In genomic region chr17:39236981-39237441, GRCh38 we compare ENCODE assay signal across 21 cellular contexts. TPM values are rescaled to one million over a fixed set of nuclear protein-coding genes. Genes with fewer than 3 reads are reported as not detected.
A peak's percentile ranks its signal among the peaks of the same experiment; 100 is the strongest.
DNase-seq lines count a peak whose midpoint lies in the region; TF ChIP-seq lines count a peak whose summit lies in the region.
"Had no signal": no experiment of that assay in that cellular context is flagged by ENCODE, and none has a peak within 500 bp of the region (broad histone marks: within the 10 kb centered on the region; RNA-seq: fewer than 3 reads in every experiment).

No MANE protein-coding gene starts in this region.

- H3K4me3 Mint-ChIP-seq in nephron progenitor cell (no peak overlapping the region), mesothelial cell of epicardium (no peak overlapping the region)

- peaks cover 20% of the 10 kb centered on the region for H3K27me3 Mint-ChIP-seq in nephron progenitor cell (ENCODE audit: low read depth, poor library complexity)
- H3K27me3 Mint-ChIP-seq in mesothelial cell of epicardium (ENCODE audit: low read depth), result peaks cover 27% of the 10 kb centered on the region

- H3K27ac Mint-ChIP-seq in nephron progenitor cell, result no peak overlapping the region
- H3K27ac Mint-ChIP-seq in mesothelial cell of epicardium, result no peak overlapping the region

- peak; percentile 17 for DNase-seq in NCI-H748 (lab: John Stamatoyannopoulos, UW; ENCODE audit: unreplicated experiment)
- no peak for DNase-seq in NCI-H748 treated with DMSO at 0.1 percent for 48 hours (lab: John Stamatoyannopoulos, UW)
- DNase-seq in NCI-H1092 treated with DMSO at 0.1 percent for 48 hours (lab: John Stamatoyannopoulos, UW), result peak; percentile 35
- DNase-seq in RWPE1 (ENCODE audit: low spot score), result no peak
- DNase-seq in posterior vena cava (ENCODE audit: low spot score), result peak; percentile 69
- no peak for DNase-seq in Ammon's horn (ENCODE audit: low spot score)
- no peak for DNase-seq in nephron progenitor cell
- DNase-seq in mesothelial cell of epicardium (ENCODE audit: low spot score in 2 of 2, unreplicated experiment in 2 of 2), result no peak
- DNase-seq: ACHN; activated CD4-positive, alpha-beta T cell treated with anti-CD3 and anti-CD28 coated beads, Interleukin-2, amount 50 U/mL, for 4 hours; activated naive CD4-positive, alpha-beta T cell treated with anti-CD3 and anti-CD28 coated beads, Interleukin-2, amount 50 U/mL, for 16 hours; GF-D8; lower lobe of right lung; NCI-H1930; stimulated activated CD4-positive, alpha-beta T cell treated with anti-CD3 and anti-CD28 coated beads, Interleukin-2, amount 100 ng/mL, for 48 hours; stomach; T-cell; upper lobe of left lung had no signal

- CTCF ChIA-PET in RWPE1 (lab: Yijun Ruan, JAX), result interaction anchor here (1.2 to 3.3 kb wide), 2 partner anchors 13 to 30 kb away, joined by 6 to 26 read pairs; no protein-coding TSS in a partner anchor

- POLR2A ChIA-PET in RWPE1 (lab: Yijun Ruan, JAX; ENCODE audit: low non-redundant PET), result interaction anchor here (1.0 kb wide), 1 partner anchor 14 kb away, joined by 4 read pairs; no protein-coding TSS in a partner anchor

- peak overlapping the region; percentile 22 for H3K27ac ChIP-seq in RWPE1
- H3K27ac ChIP-seq: ascending aorta, heart left ventricle, lower lobe of right lung, parathyroid adenoma, stomach, upper lobe of left lung had no signal

- TF ChIP-seq CTCF in RWPE1 (conservative IDR thresholded peaks at IDR 0.05; ENCODE audit: low read depth), result no peak
- TF ChIP-seq CTCF in nephron progenitor cell (IDR thresholded peaks at IDR 0.05), result no peak
- no peak for TF ChIP-seq CTCF in mesothelial cell of epicardium (IDR thresholded peaks at IDR 0.05; ENCODE audit: unreplicated experiment)

- H3K9me3 Mint-ChIP-seq in nephron progenitor cell (no peaks in the 10 kb centered on the region), mesothelial cell of epicardium (no peaks in the 10 kb centered on the region)
- H3K9me3 Mint-ChIP-seq: T-cell had no signal

- H3K4me1 Mint-ChIP-seq in nephron progenitor cell (peaks cover 19% of the 10 kb centered on the region), mesothelial cell of epicardium (peaks cover 8% of the 10 kb centered on the region)

- H3K36me3 Mint-ChIP-seq in nephron progenitor cell (ENCODE audit: low read depth) (no peaks in the 10 kb centered on the region), mesothelial cell of epicardium (no peaks in the 10 kb centered on the region)
- H3K36me3 Mint-ChIP-seq: T-cell had no signal

- intact Hi-C loops in posterior vena cava (cut with DNase I), result loop anchor here in 1 of 2 donors (10.0 kb wide), 1 partner anchor 252 kb away; no protein-coding TSS in a partner anchor

RNA-seq across cellular contexts. Expression of gene STAC2, which starts 11.3 kb away (rescaled TPM):
- 1 to 10 TPM in 1 of 2 donors, under 1 TPM in 1; 0.71 to 1.2 TPM for total RNA-seq in posterior vena cava
- total RNA-seq in mesothelial cell of epicardium, result 0.63 to 0.86 TPM (median 0.77 TPM) in 3 replicates

RNA-seq across cellular contexts. Expression of gene RPL19, which starts 36.9 kb away (rescaled TPM):
- total RNA-seq in posterior vena cava, result 1,000 to 10,000 TPM; 1,084 to 1,135 TPM
- total RNA-seq in mesothelial cell of epicardium, result 1,422 to 1,472 TPM (median 1,468 TPM) in 3 replicates

RNA-seq across cellular contexts. Expression of gene CACNB1, which starts 39.5 kb away (rescaled TPM):
- 10 to 100 TPM in 1 of 2 donors, 1 to 10 TPM in 1; 8.8 to 11.3 TPM for total RNA-seq in posterior vena cava
- total RNA-seq in mesothelial cell of epicardium, result 19.2 to 21.6 TPM (median 19.3 TPM) in 3 replicates

Comparison
In these comparisons a context has a peak if more than half of its experiments do, and no peak if none do; other contexts are left out.
1. DNase-seq: peak in NCI-H748 (single experiment), NCI-H1092 treated with DMSO at 0.1 percent for 48 hours (single experiment) and posterior vena cava (single experiment); none in NCI-H748 treated with DMSO at 0.1 percent for 48 hours (single experiment), RWPE1 (single experiment), Ammon's horn (single experiment), nephron progenitor cell (single experiment) and mesothelial cell of epicardium (0 of 2).